1 cellular context compared by ENCODE assay signal in genomic region chr11:125627236-125627910, GRCh38.
TF ChIP-seq lines count a peak whose summit lies in the region.

No MANE protein-coding gene starts in this region.

TF ChIP-seq in endothelial cell of umbilical vein, 7 proteins besides CTCF, POLR2A, EP300 and RAD21:
- TF ChIP-seq MAX (IDR thresholded peaks at IDR 0.05; ENCODE audit: insufficient read depth, insufficient read length) (no peak), FOS (IDR thresholded peaks at IDR 0.05; ENCODE audit: borderline replicate concordance, insufficient read depth, low read length) (peak; percentile 56)
